ENCODE assay signal across 27 cellular contexts in the genomic region with DNA sequence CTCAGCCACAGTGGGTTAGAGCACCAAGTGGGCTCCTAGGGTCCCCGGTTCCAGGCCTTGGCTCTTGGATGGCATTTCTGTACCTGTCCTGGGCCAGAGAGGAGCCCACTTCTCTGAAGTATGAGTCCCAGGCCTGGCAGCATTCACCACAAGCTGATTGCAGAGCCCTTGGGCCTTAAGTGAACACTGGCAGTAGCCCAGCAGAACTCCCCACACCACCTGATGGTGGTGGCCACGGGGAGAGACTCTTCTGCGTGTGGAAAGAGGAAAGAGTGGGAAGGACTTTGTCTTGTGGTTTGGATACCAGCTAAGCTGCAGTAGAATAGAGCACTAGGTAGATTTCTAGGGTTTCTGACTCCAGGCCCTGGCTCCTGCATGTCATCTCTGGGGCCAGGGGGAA.
"Had no signal": no experiment of that assay in that cellular context is flagged by ENCODE, and none has a peak within 500 bp of the region (broad histone marks: within the 10 kb centered on the region; RNA-seq: fewer than 3 reads in every experiment).

No MANE protein-coding gene starts in this region.

- H3K27me3 ChIP-seq: ovary, stomach, testis, tibial artery, uterus had no signal

- H3K4me1 ChIP-seq: left ventricle myocardium inferior, prostate gland, testis, tibial artery, uterus had no signal

- ATAC-seq: left colon; naive thymus-derived CD4-positive, alpha-beta T cell; right cardiac atrium; sciatic nerve; stimulated activated naive B cell treated with anti-CD40 and anti-IgM and Interleukin-4, amounts not matched to agents 10 μg/mL and 1 μg/mL and 100 μg/mL, for 72 hours; stimulated activated naive CD8-positive, alpha-beta T cell treated with anti-CD3 and anti-CD28 coated beads, Interleukin-15, Interleukin-2, amounts not matched to agents 100 U/mL and 50 U/mL, for 24 hours had no signal

- H3K4me3 ChIP-seq: left ventricle myocardium inferior, lung, mucosa of descending colon, ovary, prostate gland, skin epidermis, stomach, testis, tibial artery, uterus had no signal

- DNase-seq: hippocampal formation; kidney; left colon; left ventricle myocardium inferior; mesendoderm; midbrain; naive thymus-derived CD4-positive, alpha-beta T cell; ovary; posterior cingulate gyrus; retina; right cardiac atrium; stimulated activated CD4-positive, alpha-beta T cell treated with anti-CD3 and anti-CD28 coated beads, Interleukin-12 subunit alpha, Interleukin-12 subunit beta, amount 100 ng/mL, for 4 hours; stimulated activated CD4-positive, alpha-beta T cell treated with anti-CD3 and anti-CD28 coated beads, Interleukin-15, amount 100 ng/mL, for 24 hours; stimulated activated CD4-positive, alpha-beta T cell treated with anti-CD3 and anti-CD28 coated beads, Interleukin-2, amount 100 ng/mL, for 24 hours; stimulated activated CD4-positive, alpha-beta T cell treated with anti-CD3 and anti-CD28 coated beads, Interleukin-4, amount 100 ng/mL, for 1 hour; stimulated activated naive B cell treated with anti-CD40 and anti-IgM and Interleukin-4, amounts not matched to agents 10 μg/mL and 1 μg/mL and 100 μg/mL, for 72 hours; stimulated activated naive CD8-positive, alpha-beta T cell treated with anti-CD3 and anti-CD28 coated beads, Interleukin-15, Interleukin-2, amounts not matched to agents 100 U/mL and 50 U/mL, for 24 hours; stomach; testis; tibial artery; trophoblast cell; uterus had no signal

- FAIRE-seq: kidney had no signal

- H3K27ac ChIP-seq: left ventricle myocardium inferior, ovary, prostate gland, skin epidermis, stomach, testis, tibial artery, uterus had no signal

- H3K36me3 ChIP-seq: left ventricle myocardium inferior, ovary, prostate gland, stomach, tibial artery, uterus had no signal

- H3K9me3 ChIP-seq: left ventricle myocardium inferior, mucosa of descending colon, ovary, prostate gland, stomach, testis, tibial artery, uterus had no signal
